8 cellular contexts compared by ENCODE assay signal in genomic region chr2:88627055-88627855, GRCh38. TPM values are rescaled to one million over a fixed set of nuclear protein-coding genes. Genes with fewer than 3 reads are reported as not detected.
DNase-seq lines count a peak whose midpoint lies in the region; ATAC-seq and TF ChIP-seq lines count a peak whose summit lies in the region.

TSS of gene EIF2AK3 (minus strand) at chr2:88627464. CDS start at chr2:88627274, 190 bp downstream.

- H3K9ac ChIP-seq in BLaER1, result peak within 1 kb of the TSS; percentile 94

- no peaks in the 10 kb centered on the region for H3K36me3 Mint-ChIP-seq in activated CD4-positive, alpha-beta T cell treated with anti-CD3 and anti-CD28 coated beads, Interleukin-2, amount 10 ng/mL, durations not matched to agents 7 days and 5 days (ENCODE audit: low read depth)

- peak within 1 kb of the TSS; percentile 90 for H3K27ac ChIP-seq in BLaER1
- H3K27ac ChIP-seq in coronary artery, result peak within 1 kb of the TSS; percentile 99

- peaks cover 39% of the 10 kb centered on the region for H4K20me1 ChIP-seq in BLaER1

- TF ChIP-seq CTCF in coronary artery (IDR thresholded peaks at IDR 0.05), result peak; percentile 21

- CTCF ChIA-PET in activated CD4-positive, alpha-beta T cell treated with anti-CD3 and anti-CD28 coated beads, Interleukin-2, amount 10 ng/mL, durations not matched to agents 7 days and 5 days (lab: Charles Lee), result interaction anchor here (0.9 to 1.3 kb wide), 2 partner anchors 18 to 36 kb away, joined by 3 read pairs; no protein-coding TSS in a partner anchor

- H3K27ac Mint-ChIP-seq in activated CD4-positive, alpha-beta T cell treated with anti-CD3 and anti-CD28 coated beads, Interleukin-2, amount 10 ng/mL, durations not matched to agents 7 days and 5 days, result peak within 1 kb of the TSS; percentile 95

- peak within 1 kb of the TSS; percentile 97 for H3K4me3 ChIP-seq in BLaER1
- peak within 1 kb of the TSS; percentile 95 for H3K4me3 ChIP-seq in coronary artery

- H3K9me3 Mint-ChIP-seq in activated CD4-positive, alpha-beta T cell treated with anti-CD3 and anti-CD28 coated beads, Interleukin-2, amount 10 ng/mL, durations not matched to agents 7 days and 5 days, result no peaks in the 10 kb centered on the region

- H3K4me2 ChIP-seq in BLaER1, result peak within 1 kb of the TSS; percentile 92

- no peaks in the 10 kb centered on the region for H3K36me3 ChIP-seq in BLaER1

- H3K4me3 Mint-ChIP-seq in activated CD4-positive, alpha-beta T cell treated with anti-CD3 and anti-CD28 coated beads, Interleukin-2, amount 10 ng/mL, durations not matched to agents 7 days and 5 days, result peak within 1 kb of the TSS; percentile 90

- POLR2A ChIA-PET in activated CD4-positive, alpha-beta T cell treated with anti-CD3 and anti-CD28 coated beads, Interleukin-2, amount 10 ng/mL, durations not matched to agents 7 days and 5 days (lab: Charles Lee), result interaction anchor here (0.6 kb wide), 1 partner anchor 66 kb away, joined by 3 read pairs; no protein-coding TSS in a partner anchor

- H3K4me1 Mint-ChIP-seq in activated CD4-positive, alpha-beta T cell treated with anti-CD3 and anti-CD28 coated beads, Interleukin-2, amount 10 ng/mL, durations not matched to agents 7 days and 5 days, result peaks cover 23% of the 10 kb centered on the region

- ATAC-seq in GM19328 (IDR thresholded peaks at IDR 0.05; ENCODE audit: unreplicated experiment) (peak; percentile 87), HG03520 (IDR thresholded peaks at IDR 0.05; ENCODE audit: unreplicated experiment) (peak; percentile 85), left colon (peak; percentile 86)

- peak; percentile 98 for DNase-seq in NCI-H69 (lab: John Stamatoyannopoulos, UW)
- DNase-seq in activated CD4-positive, alpha-beta T cell treated with anti-CD3 and anti-CD28 coated beads, Interleukin-2, amount 10 ng/mL, durations not matched to agents 7 days and 5 days, result peak; percentile 98
- peak; percentile 100 for DNase-seq in coronary artery (ENCODE audit: low spot score)
- DNase-seq in left colon, result peak; percentile 96 to 99
- peak; percentile 96 for DNase-seq in stimulated activated CD4-positive, alpha-beta T cell treated with anti-CD3 and anti-CD28 coated beads, Interleukin-1b, Interleukin-23, amount 100 ng/mL, for 48 hours

- intact Hi-C loops in left colon (cut with DNase I, micrococcal nuclease), result no loop called here

- H3K9me3 ChIP-seq in BLaER1, result no peaks in the 10 kb centered on the region

- no peaks in the 10 kb centered on the region for H3K27me3 ChIP-seq in BLaER1

- peaks cover 50% of the 10 kb centered on the region for H3K4me1 ChIP-seq in BLaER1

- H3K27me3 Mint-ChIP-seq in activated CD4-positive, alpha-beta T cell treated with anti-CD3 and anti-CD28 coated beads, Interleukin-2, amount 10 ng/mL, durations not matched to agents 7 days and 5 days, result peaks cover 2% of the 10 kb centered on the region

RNA-seq across cellular contexts. Expression of gene EIF2AK3, which starts in this region (rescaled TPM):
- 10 to 100 TPM; 20.2 to 26.0 TPM for total RNA-seq in activated CD4-positive, alpha-beta T cell treated with anti-CD3 and anti-CD28 coated beads, Interleukin-2, amount 10 ng/mL, durations not matched to agents 7 days and 5 days
- 10 to 100 TPM; 25.1 to 39.1 TPM for total RNA-seq in left colon

Comparison
In these comparisons a context has a peak if more than half of its experiments do, and no peak if none do; other contexts are left out.
1. Peak in every context shown above with its lines: DNase-seq, ATAC-seq, H3K4me3 ChIP-seq and H3K27ac ChIP-seq.